ENCODE assay signal across 19 cellular contexts in the genomic region with DNA sequence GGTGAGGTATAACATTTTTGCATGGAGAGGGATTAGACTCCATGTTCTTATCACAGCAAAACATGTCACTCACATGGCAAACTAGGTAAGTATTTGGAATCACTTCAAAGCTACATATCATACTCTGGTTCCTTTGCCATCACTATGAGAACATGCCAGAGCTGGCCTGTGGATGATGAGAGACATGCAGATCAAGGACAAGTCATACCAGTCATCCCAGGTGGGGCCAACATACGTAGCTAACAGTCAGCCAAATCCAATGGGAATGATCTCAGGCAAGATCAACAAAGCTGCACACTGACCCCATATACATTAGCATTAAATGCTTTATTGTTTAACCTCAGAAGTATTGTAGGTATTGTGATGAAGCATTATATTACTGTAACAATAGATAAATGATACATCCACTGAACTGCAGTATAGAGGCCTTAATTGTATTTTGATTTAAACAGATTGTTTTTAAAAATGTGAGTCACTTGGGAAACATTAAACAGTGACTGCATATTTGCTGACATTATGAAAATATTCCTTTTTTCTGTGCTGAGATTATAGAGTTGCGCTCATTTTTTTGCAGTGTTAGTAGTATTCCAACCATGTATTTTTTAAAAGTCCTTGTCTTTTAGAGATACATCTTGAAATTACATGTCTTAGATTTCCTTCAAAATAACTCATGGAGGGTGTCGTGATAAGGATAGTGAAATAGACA. TPM values are rescaled to one million over a fixed set of nuclear protein-coding genes. Genes with fewer than 3 reads are reported as not detected.
DNase-seq lines count a peak whose midpoint lies in the region; ATAC-seq, FAIRE-seq and TF ChIP-seq lines count a peak whose summit lies in the region.
"Had no signal": no experiment of that assay in that cellular context is flagged by ENCODE, and none has a peak within 500 bp of the region (broad histone marks: within the 10 kb centered on the region; RNA-seq: fewer than 3 reads in every experiment).

No MANE protein-coding gene starts in this region.

- CTCF ChIA-PET in A549 (lab: Yijun Ruan, JAX) = no interaction called here

- H3K9me3 ChIP-seq in A549 = no peaks in the 10 kb centered on the region
- no peaks in the 10 kb centered on the region for H3K9me3 ChIP-seq in adipocyte (ENCODE audit: control insufficient read depth, low read length)
- H3K9me3 ChIP-seq: Caco-2 had no signal

- ATAC-seq in A549 = no peak
- ATAC-seq in GM21576 (IDR thresholded peaks at IDR 0.05; ENCODE audit: unreplicated experiment) = no peak

- H3K36me3 ChIP-seq in adipocyte (ENCODE audit: control insufficient read depth, insufficient read depth, low read length, severe bottlenecking) = no peaks in the 10 kb centered on the region

- H3K4me1 ChIP-seq in A549 = no peaks in the 10 kb centered on the region
- no peaks in the 10 kb centered on the region for H3K4me1 ChIP-seq in adipocyte (ENCODE audit: control insufficient read depth, insufficient read depth, low read length)
- H3K4me1 ChIP-seq: Caco-2 had no signal

- no peak overlapping the region for H3K27ac ChIP-seq in A549
- H3K27ac ChIP-seq: C4-2B had no signal

- no peak overlapping the region for H3K4me2 ChIP-seq in A549

- no peaks in the 10 kb centered on the region for H3K27me3 ChIP-seq in adipocyte (replicated peaks; ENCODE audit: control insufficient read depth, insufficient read depth, low read length)

- WGBS in A549 (ENCODE audit: missing lambda C conversion rate) = 11% methylated on average over 3 of the region's 3 CpGs

- no peak overlapping the region for H3K9ac ChIP-seq in adipocyte (ENCODE audit: low read length)

- FAIRE-seq in A549 (lab: Jason Lieb, UNC) (no peak), GM19239 (lab: Jason Lieb, UNC) (peak; percentile 18)
- FAIRE-seq: GM12892, GM18507, H1 had no signal

- TF ChIP-seq RAD21 in A549 (conservative IDR thresholded peaks at IDR 0.05 in 1 of 2, IDR thresholded peaks at IDR 0.05 in 1 of 2) = no peak

- no peak for TF ChIP-seq EP300 in A549 (IDR thresholded peaks at IDR 0.05)

- POLR2A ChIA-PET in A549 (lab: Yijun Ruan, JAX) = no interaction called here

- no peak for TF ChIP-seq POLR2A in A549 (IDR thresholded peaks at IDR 0.05; ENCODE audit: low read length)

- DNase-seq in A549 (ENCODE audit: low read depth in 1 of 2, low spot score in 1 of 2) (no peak), GM19239 (ENCODE audit: insufficient read length, low spot score) (no peak), adipocyte (ENCODE audit: low read depth) (peak; percentile 1), epithelial cell of esophagus (ENCODE audit: low read depth) (peak; percentile 80), RKO (ENCODE audit: low spot score) (no peak), NCI-H1417 (lab: John Stamatoyannopoulos, UW) (no peak)
- DNase-seq: AML-193; Caco-2; CD4-positive, alpha-beta T cell; DMS153; DMS79; GDM1; H9 had no signal

- TF ChIP-seq CTCF in A549 (IDR thresholded peaks at IDR 0.05) (no peak), epithelial cell of esophagus (IDR thresholded peaks at IDR 0.05; ENCODE audit: insufficient read depth, low read depth, low read length, missing control alignments) (no peak)

- H3K4me3 ChIP-seq in A549 = no peak overlapping the region
- H3K4me3 ChIP-seq in adipocyte (ENCODE audit: low read length) = no peak overlapping the region
- H3K4me3 ChIP-seq in epithelial cell of esophagus (ENCODE audit: low read length) = no peak overlapping the region

TF ChIP-seq in A549, 52 proteins besides CTCF, POLR2A, EP300 and RAD21:
- TF ChIP-seq CHD4 (IDR thresholded peaks at IDR 0.05; ENCODE audit: borderline replicate concordance) (no peak), FOSB (CRISPR knock-in tag; IDR thresholded peaks at IDR 0.05) (no peak), RNF2 (IDR thresholded peaks at IDR 0.05; ENCODE audit: borderline replicate concordance, low read depth) (no peak), MAFK (IDR thresholded peaks at IDR 0.05; ENCODE audit: partially characterized antibody) (peak; percentile 43)

RNA-seq across cellular contexts. Expression of a gene that starts 37.3 kb away (rescaled TPM):
- 44.8 and 58.2 TPM in 2 replicates for polyA plus RNA-seq in A549 (2011; rRNA removed)
- polyA plus RNA-seq in A549 (2012; cell fraction: cytosol; rRNA removed) = 5.6 and 6.7 TPM in 2 replicates
- polyA plus RNA-seq in A549 (2012; cell fraction: nucleus; rRNA removed) = 3.1 and 4.1 TPM in 2 replicates
- 17.7 to 23.5 TPM (median 20.8 TPM) in 3 replicates for polyA plus RNA-seq in A549 (2017; fragmentation: RNase III; extraction: RNeasy Plus Mini Kit Qiagen cat#74134 plus additional on column Dnase treatment)
- 10.3 and 10.7 TPM in 2 replicates for polyA minus RNA-seq in A549 (2011; rRNA and poly(A)+ RNA removed)

RNA-seq across cellular contexts. Expression of a gene that starts 54.8 kb away (rescaled TPM):
- polyA plus RNA-seq in A549 (2011; rRNA removed) = not detected in 2 replicates
- not detected in 2 replicates for polyA plus RNA-seq in A549 (2012; cell fraction: cytosol; rRNA removed)
- not detected in 2 replicates for polyA plus RNA-seq in A549 (2012; cell fraction: nucleus; rRNA removed)
- not detected in 3 replicates for polyA plus RNA-seq in A549 (2017; fragmentation: RNase III; extraction: RNeasy Plus Mini Kit Qiagen cat#74134 plus additional on column Dnase treatment)
- not detected in 2 replicates for polyA minus RNA-seq in A549 (2011; rRNA and poly(A)+ RNA removed)
- polyA plus RNA-seq: BJ, H1 had no signal

Comparison
In these comparisons a context has a peak if more than half of its experiments do, and no peak if none do; other contexts are left out.
1. DNase-seq: peak in adipocyte (single experiment) and epithelial cell of esophagus (single experiment); none in A549 (0 of 2), GM19239 (single experiment), RKO (single experiment) and NCI-H1417 (0 of 3).